Comparison of ENCODE assay signal across 33 cellular contexts in genomic region chr4:41044165-41044564, GRCh38.
DNase-seq lines count a peak whose midpoint lies in the region; ATAC-seq and TF ChIP-seq lines count a peak whose summit lies in the region.
"Had no signal": no experiment of that assay in that cellular context is flagged by ENCODE, and none has a peak within 500 bp of the region (broad histone marks: within the 10 kb centered on the region; RNA-seq: fewer than 3 reads in every experiment).

No MANE protein-coding gene starts in this region.

- DNase-seq in DMS 273 (lab: John Stamatoyannopoulos, UW; ENCODE audit: unreplicated experiment), result peak; percentile 1
- no peak for DNase-seq in DMS 273 treated with DMSO at 0.1 percent for 48 hours (lab: John Stamatoyannopoulos, UW)
- peak; percentile 10 for DNase-seq in epithelial cell of esophagus (ENCODE audit: low read depth)
- no peak for DNase-seq in osteoblast (ENCODE audit: insufficient read length, low spot score, missing footprints)
- DNase-seq in stimulated activated naive B cell treated with anti-CD40 and anti-IgM and Interleukin-4, amounts not matched to agents 10 μg/mL and 1 μg/mL and 100 μg/mL, for 72 hours, result no peak
- DNase-seq in stimulated activated CD4-positive, alpha-beta T cell treated with anti-CD3 and anti-CD28 coated beads, Interleukin-4, amount 100 ng/mL, for 24 hours, result no peak
- DNase-seq: 8988T; activated CD4-positive, CD25-positive, alpha-beta regulatory T cell; activated gamma-delta T cell; activated naive CD8-positive, alpha-beta T cell treated with anti-CD3 and anti-CD28 coated beads, Interleukin-2, amount 10 ng/mL, durations not matched to agents 7 days and 5 days; activated T-cell treated with anti-CD3 and anti-CD28 coated beads, Interleukin-2, amount 50 U/mL, for 4 hours; aorta; CD4-positive, alpha-beta T cell; colonic mucosa; effector memory CD8-positive, alpha-beta T cell; gastrocnemius medialis; left colon; MG63; NCI-H1417 treated with DMSO at 0.1 percent for 48 hours; NCI-H2081 treated with DMSO at 0.1 percent for 48 hours; NCI-H226; NCI-H748 treated with DMSO at 0.1 percent for 48 hours; retina; small intestine had no signal

- no peaks in the 10 kb centered on the region for H3K4me1 Mint-ChIP-seq in stimulated activated naive B cell treated with anti-CD40 and anti-IgM and Interleukin-4, amounts not matched to agents 10 μg/mL and 1 μg/mL and 100 μg/mL, for 72 hours
- H3K4me1 Mint-ChIP-seq: activated naive CD8-positive, alpha-beta T cell treated with anti-CD3 and anti-CD28 coated beads, Interleukin-2, amount 10 ng/mL, durations not matched to agents 7 days and 5 days had no signal

- no peaks in the 10 kb centered on the region for H3K9me2 ChIP-seq in OCI-LY1 (ENCODE audit: low read depth, low read length)

- H3K4me3 ChIP-seq in OCI-LY1 (ENCODE audit: low read depth, low read length, poor library complexity, severe bottlenecking) (no peak overlapping the region), epithelial cell of esophagus (ENCODE audit: low read length) (no peak overlapping the region), osteoblast (ENCODE audit: insufficient read depth, low read length) (no peak overlapping the region)
- H3K4me3 ChIP-seq: colonic mucosa, esophagus muscularis mucosa, gastrocnemius medialis, K562, MG63, thoracic aorta had no signal

- H3K4me3 Mint-ChIP-seq in stimulated activated naive B cell treated with anti-CD40 and anti-IgM and Interleukin-4, amounts not matched to agents 10 μg/mL and 1 μg/mL and 100 μg/mL, for 72 hours, result no peak overlapping the region
- H3K4me3 Mint-ChIP-seq: activated naive CD8-positive, alpha-beta T cell treated with anti-CD3 and anti-CD28 coated beads, Interleukin-2, amount 10 ng/mL, durations not matched to agents 7 days and 5 days; activated T-cell treated with anti-CD3 and anti-CD28 coated beads, Interleukin-2, amount 50 U/mL, for 4 hours; CD4-positive, alpha-beta T cell; effector memory CD8-positive, alpha-beta T cell; stimulated activated naive CD8-positive, alpha-beta T cell treated with anti-CD3 and anti-CD28 coated beads, Interleukin-15, Interleukin-2, amounts not matched to agents 100 ng/mL and 50 ng/mL, for 24 hours; T-helper 1 cell treated with Interleukin-12 subunit alpha and Interleukin-12 subunit beta and Interleukin-4 antibody, amounts not matched to agents 30 μg/mL and 1 μg/mL, for 36 hours had no signal

- no peaks in the 10 kb centered on the region for H3K9me3 ChIP-seq in OCI-LY1 (ENCODE audit: low read length)
- H3K9me3 ChIP-seq in osteoblast (ENCODE audit: low read depth, low read length), result no peaks in the 10 kb centered on the region
- H3K9me3 ChIP-seq: colonic mucosa, gastrocnemius medialis had no signal

- H3K9ac ChIP-seq in OCI-LY1 (ENCODE audit: low read length), result no peak overlapping the region
- H3K9ac ChIP-seq: parathyroid adenoma had no signal

- no peaks in the 10 kb centered on the region for H3F3A ChIP-seq in OCI-LY1 (ENCODE audit: insufficient read depth, low read length)

- peak; percentile 10; the same call in 1 of the 2 replicates for TF ChIP-seq CTCF in OCI-LY1 (IDR thresholded peaks at IDR 0.05; ENCODE audit: low read length)
- TF ChIP-seq CTCF in epithelial cell of esophagus (IDR thresholded peaks at IDR 0.05; ENCODE audit: insufficient read depth, low read depth, low read length, missing control alignments), result no peak
- peak; percentile 19 for TF ChIP-seq CTCF in osteoblast (IDR thresholded peaks at IDR 0.05; ENCODE audit: extremely low read depth, low read depth, low read length)

- H2AFZ ChIP-seq in OCI-LY1 (ENCODE audit: low read length), result no peak overlapping the region
- H2AFZ ChIP-seq in osteoblast (ENCODE audit: low read length), result no peak overlapping the region
- H2AFZ ChIP-seq: parathyroid adenoma had no signal

- H3K27ac ChIP-seq in OCI-LY1 (ENCODE audit: low read depth, low read length, poor library complexity, severe bottlenecking) (no peak overlapping the region), osteoblast (ENCODE audit: low read depth, low read length) (no peak overlapping the region)
- H3K27ac ChIP-seq: colonic mucosa, esophagus muscularis mucosa, gastrocnemius medialis, parathyroid adenoma, RWPE1, thoracic aorta had no signal

- no peak overlapping the region for H3K27ac Mint-ChIP-seq in stimulated activated naive B cell treated with anti-CD40 and anti-IgM and Interleukin-4, amounts not matched to agents 10 μg/mL and 1 μg/mL and 100 μg/mL, for 72 hours
- H3K27ac Mint-ChIP-seq: activated naive CD8-positive, alpha-beta T cell treated with anti-CD3 and anti-CD28 coated beads, Interleukin-2, amount 10 ng/mL, durations not matched to agents 7 days and 5 days; CD4-positive, alpha-beta T cell; stimulated activated naive CD8-positive, alpha-beta T cell treated with anti-CD3 and anti-CD28 coated beads, Interleukin-15, Interleukin-2, amounts not matched to agents 100 ng/mL and 50 ng/mL, for 24 hours; T-helper 1 cell treated with Interleukin-12 subunit alpha and Interleukin-12 subunit beta and Interleukin-4 antibody, amounts not matched to agents 30 μg/mL and 1 μg/mL, for 36 hours had no signal

- no peaks in the 10 kb centered on the region for H3K79me2 ChIP-seq in OCI-LY1 (ENCODE audit: insufficient read depth, low read length)
- H3K79me2 ChIP-seq in osteoblast (ENCODE audit: insufficient read depth, low read length), result peaks cover 39% of the 10 kb centered on the region
- H3K79me2 ChIP-seq: parathyroid adenoma had no signal

- H3K36me3 Mint-ChIP-seq in stimulated activated naive B cell treated with anti-CD40 and anti-IgM and Interleukin-4, amounts not matched to agents 10 μg/mL and 1 μg/mL and 100 μg/mL, for 72 hours, result peaks cover 0 to 3% of the 10 kb centered on the region in 2 donors
- H3K36me3 Mint-ChIP-seq: activated naive CD8-positive, alpha-beta T cell treated with anti-CD3 and anti-CD28 coated beads, Interleukin-2, amount 10 ng/mL, durations not matched to agents 7 days and 5 days had no signal

- H3K27me3 Mint-ChIP-seq in stimulated activated naive B cell treated with anti-CD40 and anti-IgM and Interleukin-4, amounts not matched to agents 10 μg/mL and 1 μg/mL and 100 μg/mL, for 72 hours, result peaks cover 0 to 6% of the 10 kb centered on the region in 2 donors
- H3K27me3 Mint-ChIP-seq: CD4-positive, alpha-beta T cell; effector memory CD8-positive, alpha-beta T cell; stimulated activated naive CD8-positive, alpha-beta T cell treated with anti-CD3 and anti-CD28 coated beads, Interleukin-15, Interleukin-2, amounts not matched to agents 100 ng/mL and 50 ng/mL, for 24 hours had no signal

- no peak for ATAC-seq in GM21447 (IDR thresholded peaks at IDR 0.05; ENCODE audit: unreplicated experiment)
- ATAC-seq in stimulated activated naive B cell treated with anti-CD40 and anti-IgM and Interleukin-4, amounts not matched to agents 10 μg/mL and 1 μg/mL and 100 μg/mL, for 72 hours (replicated peaks), result no peak
- ATAC-seq: activated T-cell treated with anti-CD3 and anti-CD28 coated beads, Interleukin-2, amount 50 U/mL, for 4 hours; effector memory CD8-positive, alpha-beta T cell; gastrocnemius medialis; K562; left colon had no signal

- no peak overlapping the region for H3K4me2 ChIP-seq in OCI-LY1 (ENCODE audit: low read length)
- H3K4me2 ChIP-seq in osteoblast (ENCODE audit: insufficient read depth, low read length), result no peak overlapping the region

- H3K36me3 ChIP-seq in OCI-LY1 (ENCODE audit: insufficient read depth, low read length) (no peaks in the 10 kb centered on the region), osteoblast (ENCODE audit: insufficient read depth, low read length) (peaks cover 4% of the 10 kb centered on the region)
- H3K36me3 ChIP-seq: colonic mucosa, esophagus muscularis mucosa, gastrocnemius medialis, MG63, thoracic aorta had no signal

- H3K27me3 ChIP-seq in OCI-LY1 (ENCODE audit: insufficient read depth, low read length), result no peaks in the 10 kb centered on the region
- H3K27me3 ChIP-seq in osteoblast (ENCODE audit: insufficient read depth, low read length), result no peaks in the 10 kb centered on the region
- H3K27me3 ChIP-seq: colonic mucosa, esophagus muscularis mucosa, gastrocnemius medialis, MG63 had no signal

- H3K9me3 Mint-ChIP-seq in stimulated activated naive B cell treated with anti-CD40 and anti-IgM and Interleukin-4, amounts not matched to agents 10 μg/mL and 1 μg/mL and 100 μg/mL, for 72 hours, result peaks cover 9 to 12% of the 10 kb centered on the region in 2 donors

- H3K4me1 ChIP-seq in OCI-LY1 (ENCODE audit: insufficient read depth, low read length, severe bottlenecking), result no peaks in the 10 kb centered on the region
- H3K4me1 ChIP-seq in osteoblast (ENCODE audit: insufficient read depth, low read length), result no peaks in the 10 kb centered on the region
- H3K4me1 ChIP-seq: colonic mucosa, esophagus muscularis mucosa, gastrocnemius medialis, parathyroid adenoma had no signal

- H4K20me1 ChIP-seq in OCI-LY1 (ENCODE audit: insufficient read depth, low read length) (no peaks in the 10 kb centered on the region), osteoblast (ENCODE audit: insufficient read depth, low read length) (no peaks in the 10 kb centered on the region)

Comparison
In these comparisons a context has a peak if more than half of its experiments do, and no peak if none do; other contexts are left out.
1. DNase-seq: peak in DMS 273 (single experiment) and epithelial cell of esophagus (single experiment); none in DMS 273 treated with DMSO at 0.1 percent for 48 hours (single experiment), osteoblast (single experiment), stimulated activated naive B cell treated with anti-CD40 and anti-IgM and Interleukin-4, amounts not matched to agents 10 μg/mL and 1 μg/mL and 100 μg/mL, for 72 hours (single experiment) and stimulated activated CD4-positive, alpha-beta T cell treated with anti-CD3 and anti-CD28 coated beads, Interleukin-4, amount 100 ng/mL, for 24 hours (single experiment).